16 cellular contexts compared by ENCODE assay signal in the genomic region with DNA sequence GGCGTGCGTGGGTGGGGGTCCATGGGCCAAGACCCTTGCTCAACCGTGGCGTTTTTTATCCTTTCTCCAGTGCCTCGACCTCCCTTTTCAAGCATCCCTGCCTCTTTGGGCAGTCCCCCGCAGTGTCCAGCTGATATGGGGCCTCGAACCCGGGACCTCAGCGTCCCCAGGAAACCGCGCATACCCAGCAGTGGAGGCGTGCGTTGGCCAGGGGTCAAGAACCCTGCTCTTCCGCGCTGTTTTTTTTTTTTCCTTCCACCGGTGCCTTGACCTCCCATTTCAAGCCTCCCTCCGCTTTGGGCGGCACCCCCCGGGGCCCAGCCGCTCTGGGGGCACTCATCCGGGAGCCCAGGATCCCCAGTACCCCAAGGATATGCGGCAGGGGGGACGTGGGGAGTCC.
DNase-seq lines count a peak whose midpoint lies in the region; ATAC-seq, FAIRE-seq and TF ChIP-seq lines count a peak whose summit lies in the region.
"Had no signal": no experiment of that assay in that cellular context is flagged by ENCODE, and none has a peak within 500 bp of the region (broad histone marks: within the 10 kb centered on the region; RNA-seq: fewer than 3 reads in every experiment).

No MANE protein-coding gene starts in this region.

- DNase-seq in A549 (ENCODE audit: low read depth in 1 of 2, low spot score in 1 of 2) = peak in 1 of 2 experiments; percentile 69
- no peak for DNase-seq in LNCaP clone FGC (ENCODE audit: low read depth)
- no peak for DNase-seq in Panc1 (ENCODE audit: low read depth, low spot score)
- peak; percentile 57 for DNase-seq in urothelium cell line (ENCODE audit: low spot score)
- no peak for DNase-seq in DMS153 treated with DMSO at 0.1 percent for 48 hours (lab: John Stamatoyannopoulos, UW; ENCODE audit: unreplicated experiment)
- no peak for DNase-seq in ureter (ENCODE audit: low spot score)
- DNase-seq in lower lobe of right lung = no peak
- DNase-seq: CD8-positive, alpha-beta T cell; DMS 273 treated with DMSO at 0.1 percent for 48 hours; GOT3; H9; KG1 had no signal

- TF ChIP-seq POLR2A in A549 (IDR thresholded peaks at IDR 0.05; ENCODE audit: low read length) = no peak

- FAIRE-seq in A549 (lab: Jason Lieb, UNC) (no peak), urothelium cell line (lab: Jason Lieb, UNC) (no peak)
- FAIRE-seq: G401.6, GM12891, HepG2 had no signal

- H3K36me3 ChIP-seq in Panc1 (ENCODE audit: control insufficient read depth, insufficient read depth, low read length) = no peaks in the 10 kb centered on the region
- H3K36me3 ChIP-seq in lower lobe of right lung = no peaks in the 10 kb centered on the region
- H3K36me3 ChIP-seq: BLaER1 had no signal

- peak overlapping the region; percentile 93 for H3K4me2 ChIP-seq in A549
- H3K4me2 ChIP-seq: BLaER1 had no signal

- in situ Hi-C loops in Panc1 (cut with HindIII; ENCODE audit: low pct_unique_long_range_greater_than_20kb, low sequenced_read_pairs) = no loop called here

- ATAC-seq in A549 (peak; percentile 7 to 26; a peak in 3 of 6 replicates), Panc1 (no peak), lower lobe of right lung (no peak)
- ATAC-seq: CD8-positive, alpha-beta T cell had no signal

- 6% methylated on average over 19 of the region's 23 CpGs for WGBS in A549 (ENCODE audit: missing lambda C conversion rate)

- H3K9me3 ChIP-seq in A549 = no peaks in the 10 kb centered on the region
- no peaks in the 10 kb centered on the region for H3K9me3 ChIP-seq in Panc1 (ENCODE audit: control insufficient read depth, insufficient read depth, low read depth, low read length)
- no peaks in the 10 kb centered on the region for H3K9me3 ChIP-seq in lower lobe of right lung

- peaks cover 25% of the 10 kb centered on the region; the same call in 2 of the 3 replicates for H3K4me1 ChIP-seq in A549
- peaks cover 60% of the 10 kb centered on the region for H3K4me1 ChIP-seq in Panc1 (ENCODE audit: control insufficient read depth, insufficient read depth, low read length)
- no peaks in the 10 kb centered on the region for H3K4me1 ChIP-seq in lower lobe of right lung
- H3K4me1 ChIP-seq: BLaER1 had no signal

- intact Hi-C loops in Panc1 (cut with micrococcal nuclease; ENCODE audit: unreplicated experiment) = loop anchor here (5.0 kb wide), 1 partner anchor 34 kb away; no protein-coding TSS in a partner anchor
- intact Hi-C loops in lower lobe of right lung (cut with DNase I) = no loop called here

- no peak for TF ChIP-seq RAD21 in A549 (conservative IDR thresholded peaks at IDR 0.05 in 1 of 2, IDR thresholded peaks at IDR 0.05 in 1 of 2)

- CTCF ChIA-PET in A549 (lab: Yijun Ruan, JAX) = no interaction called here
- CTCF ChIA-PET in Panc1 (lab: Charles Lee) = no interaction called here

- TF ChIP-seq CTCF in A549 (IDR thresholded peaks at IDR 0.05) = no peak
- TF ChIP-seq CTCF in LNCaP clone FGC (IDR thresholded peaks at IDR 0.05; ENCODE audit: control insufficient read depth, extremely low read depth, insufficient read depth) = no peak
- TF ChIP-seq CTCF in Panc1 (IDR thresholded peaks at IDR 0.05) = no peak
- no peak for TF ChIP-seq CTCF in lower lobe of right lung (IDR thresholded peaks at IDR 0.05)

- H3K27me3 ChIP-seq in Panc1 (ENCODE audit: control insufficient read depth, insufficient read depth, low read length) (no peaks in the 10 kb centered on the region; the same call in 1 of the 2 replicates), lower lobe of right lung (ENCODE audit: low read depth) (peaks cover 10% of the 10 kb centered on the region)
- H3K27me3 ChIP-seq: BLaER1 had no signal

- H3K27ac ChIP-seq in A549 (peak overlapping the region; percentile 80 to 92), Panc1 (ENCODE audit: low read length) (peak overlapping the region; percentile 31; the same call in 1 of the 2 replicates), lower lobe of right lung (no peak overlapping the region)
- H3K27ac ChIP-seq: BLaER1 had no signal

- no peak for TF ChIP-seq EP300 in A549 (IDR thresholded peaks at IDR 0.05)

- BruUV-seq in Panc1 (replicated peaks; lab: Mats Ljungman, UMichigan) = no TSS peak

- POLR2A ChIA-PET in A549 (lab: Yijun Ruan, JAX) (no interaction called here), Panc1 (lab: Charles Lee) (no interaction called here)

- H3K4me3 ChIP-seq in A549 = peak overlapping the region; percentile 64
- H3K4me3 ChIP-seq in LNCaP clone FGC (ENCODE audit: low read depth, low read length) = peak overlapping the region; percentile 18; the same call in 1 of the 2 replicates
- H3K4me3 ChIP-seq in Panc1 (ENCODE audit: low read depth in 2 of 2, low read length in 2 of 2) = peak overlapping the region; percentile 42 to 68
- no peak overlapping the region for H3K4me3 ChIP-seq in lower lobe of right lung
- H3K4me3 ChIP-seq: BLaER1 had no signal

TF ChIP-seq in A549, 52 proteins besides CTCF, POLR2A, EP300 and RAD21:
- TF ChIP-seq GATA3 (IDR thresholded peaks at IDR 0.05; ENCODE audit: borderline replicate concordance) (no peak), CHD4 (IDR thresholded peaks at IDR 0.05; ENCODE audit: borderline replicate concordance) (no peak; the same call in 1 of the 2 replicates), ZFP36 (IDR thresholded peaks at IDR 0.05; ENCODE audit: borderline replicate concordance, partially characterized antibody) (no peak), FOXS1 (CRISPR knock-in tag; IDR thresholded peaks at IDR 0.05) (no peak), SMC3 (IDR thresholded peaks at IDR 0.05) (no peak), CEBPB (IDR thresholded peaks at IDR 0.05) (no peak)

Comparison
In these comparisons a context has a peak if more than half of its experiments do, and no peak if none do; other contexts are left out.
1. ATAC-seq: peak in A549 (2 of 2); none in Panc1 (single experiment) and lower lobe of right lung (0 of 2).